18 cellular contexts compared by ENCODE assay signal in genomic region chr1:9840176-9840575, GRCh38. TPM values are rescaled to one million over a fixed set of nuclear protein-coding genes. Genes with fewer than 3 reads are reported as not detected.
DNase-seq lines count a peak whose midpoint lies in the region; TF ChIP-seq lines count a peak whose summit lies in the region.
"Had no signal": no experiment of that assay in that cellular context is flagged by ENCODE, and none has a peak within 500 bp of the region (broad histone marks: within the 10 kb centered on the region; RNA-seq: fewer than 3 reads in every experiment).

No MANE protein-coding gene starts in this region.

- H2BK120ac ChIP-seq in H9 (ENCODE audit: low read depth, low read length, poor library complexity, severe bottlenecking) = no peak overlapping the region

- H4K5ac ChIP-seq in H9 (ENCODE audit: insufficient read length, low read depth, low read length) = no peak overlapping the region

- no peak overlapping the region for H2BK5ac ChIP-seq in H9 (ENCODE audit: insufficient read length, low read length)

- H3K56ac ChIP-seq in H9 (ENCODE audit: insufficient read length, low read depth, low read length) = no peak overlapping the region

- H4K91ac ChIP-seq in H9 (ENCODE audit: insufficient read length, low read depth, low read length) = no peak overlapping the region

- DNase-seq in NCI-H1105 (lab: John Stamatoyannopoulos, UW) (peak; percentile 67), NCI-H524 (lab: John Stamatoyannopoulos, UW) (peak; percentile 92 to 98), epithelial cell of esophagus (ENCODE audit: low read depth) (peak; percentile 66), H9 (no peak), OCI-M1 (lab: John Stamatoyannopoulos, UW) (no peak), DMS153 (lab: John Stamatoyannopoulos, UW) (no peak), activated gamma-delta T cell treated with Interleukin-2 at 50 U/mL for 16 hours (no peak)
- DNase-seq: activated CD4-positive, alpha-beta T cell treated with anti-CD3 and anti-CD28 coated beads for 4 hours; activated naive CD4-positive, alpha-beta T cell treated with anti-CD3 and anti-CD28 coated beads for 36 hours; Kasumi-1; NCI-H187; stimulated activated CD4-positive, alpha-beta T cell treated with anti-CD3 and anti-CD28 coated beads, Interleukin-1b, Interleukin-23, amount 100 ng/mL, for 48 hours; T-helper 9 cell had no signal

- peaks cover 7% of the 10 kb centered on the region for H3K27me3 Mint-ChIP-seq in H9 (ENCODE audit: low read depth)

- no peak overlapping the region for H3K23ac ChIP-seq in H9 (ENCODE audit: insufficient read length, low read depth, low read length)

- H3K14ac ChIP-seq in H9 (ENCODE audit: insufficient read depth, low read length) = no peak overlapping the region

- WGBS in H9 (ENCODE audit: extremely low coverage, insufficient read length, low lambda C conversion rate) = no CpG with 5 or more reads among the region's 3 CpGs

- no peak overlapping the region for H2BK15ac ChIP-seq in H9 (ENCODE audit: low read depth, low read length)

- H3K4me1 ChIP-seq in H9 (ENCODE audit: insufficient read depth, low read length) = no peaks in the 10 kb centered on the region; the same call in 1 of the 2 replicates
- H3K4me1 ChIP-seq: HAP-1, right lobe of liver had no signal

- H3K4ac ChIP-seq in H9 (ENCODE audit: low read depth, low read length) = no peak overlapping the region

- H3K4me2 ChIP-seq in H9 (ENCODE audit: insufficient read depth, insufficient read length, low read length) = no peak overlapping the region

- H3K9me3 ChIP-seq in H9 (ENCODE audit: control insufficient read depth, low read depth, low read length) = no peaks in the 10 kb centered on the region
- H3K9me3 ChIP-seq: HAP-1, neutrophil, right lobe of liver had no signal

- H3K79me1 ChIP-seq in H9 (ENCODE audit: insufficient read depth, low read depth, low read length, poor library complexity, severe bottlenecking) = no peaks in the 10 kb centered on the region

- H3T11ph ChIP-seq in H9 (ENCODE audit: low read length) = no peak overlapping the region

- no peaks in the 10 kb centered on the region for H3K36me3 Mint-ChIP-seq in H9 (ENCODE audit: insufficient read depth in 1 of 3, low read depth in 3 of 3)

- H3K4me1 Mint-ChIP-seq in H9 = peaks cover 14 to 33% of the 10 kb centered on the region in 2 experiments

- H3K4me3 Mint-ChIP-seq in H9 = no peak overlapping the region
- H3K4me3 Mint-ChIP-seq: activated naive CD4-positive, alpha-beta T cell treated with anti-CD3 and anti-CD28 coated beads for 36 hours had no signal

- H2BK20ac ChIP-seq in H9 (ENCODE audit: low read depth, low read length, poor library complexity, severe bottlenecking) = no peak overlapping the region

- no peaks in the 10 kb centered on the region for H3K27me3 ChIP-seq in H9 (ENCODE audit: insufficient read depth, low read length)
- H3K27me3 ChIP-seq: neutrophil, right lobe of liver had no signal

- H3K9me3 Mint-ChIP-seq in H9 = peaks cover 0 to 3% of the 10 kb centered on the region in 2 experiments; a peak in 1 of 5 replicates
- H3K9me3 Mint-ChIP-seq: activated naive CD4-positive, alpha-beta T cell treated with anti-CD3 and anti-CD28 coated beads for 36 hours had no signal

- no peak overlapping the region for H2BK12ac ChIP-seq in H9 (ENCODE audit: insufficient read length, low read depth, low read length)

- H2AFZ ChIP-seq in H9 (ENCODE audit: low read length) = no peak overlapping the region

- H2AK5ac ChIP-seq in H9 (ENCODE audit: insufficient read length, low read length) = no peak overlapping the region

- H3K79me2 ChIP-seq in H9 (ENCODE audit: insufficient read depth, low read length) = no peaks in the 10 kb centered on the region

- H3K27ac ChIP-seq in 22Rv1 (peak overlapping the region; percentile 89), H9 (ENCODE audit: insufficient read length, low read depth, low read length) (no peak overlapping the region)
- H3K27ac ChIP-seq: neutrophil, right lobe of liver had no signal

- H3K23me2 ChIP-seq in H9 (ENCODE audit: insufficient read length, low read depth, low read length, poor library complexity, severe bottlenecking) = no peaks in the 10 kb centered on the region

- H4K20me1 ChIP-seq in H9 (ENCODE audit: control insufficient read depth, insufficient read depth, insufficient read length) = no peaks in the 10 kb centered on the region

- H3K4me3 ChIP-seq in epithelial cell of esophagus (ENCODE audit: low read length) = no peak overlapping the region
- H3K4me3 ChIP-seq: GM12878, HAP-1, right lobe of liver had no signal

- TF ChIP-seq CTCF in 22Rv1 (IDR thresholded peaks at IDR 0.05) (no peak), epithelial cell of esophagus (IDR thresholded peaks at IDR 0.05; ENCODE audit: insufficient read depth, low read depth, low read length, missing control alignments) (no peak), H9 (conservative IDR thresholded peaks at IDR 0.05) (no peak)

- H4K8ac ChIP-seq in H9 (replicated peaks; ENCODE audit: insufficient read length, low read depth, low read length) = no peak overlapping the region

- no peak overlapping the region for H3K18ac ChIP-seq in H9 (ENCODE audit: insufficient read length, low read depth, low read length)

- no peak overlapping the region for H3K9ac ChIP-seq in H9 (ENCODE audit: extremely low read depth, insufficient read length, low read length)

- no peak overlapping the region for H3K27ac Mint-ChIP-seq in H9
- H3K27ac Mint-ChIP-seq: activated naive CD4-positive, alpha-beta T cell treated with anti-CD3 and anti-CD28 coated beads for 36 hours had no signal

RNA-seq across cellular contexts. Expression of gene CLSTN1, which starts 16.4 kb away (rescaled TPM):
- 100 and 101 TPM in 2 replicates for total RNA-seq in H9 (2021)

Comparison
In these comparisons a context has a peak if more than half of its experiments do, and no peak if none do; other contexts are left out.
1. DNase-seq: peak in NCI-H1105 (single experiment), NCI-H524 (2 of 2) and epithelial cell of esophagus (single experiment); none in H9 (single experiment), OCI-M1 (single experiment), DMS153 (single experiment) and activated gamma-delta T cell treated with Interleukin-2 at 50 U/mL for 16 hours (single experiment).